9 cellular contexts compared by ENCODE assay signal in genomic region chr19:18300930-18301717, GRCh38.
A peak's percentile ranks its signal among the peaks of the same experiment; 100 is the strongest.
DNase-seq lines count a peak whose midpoint lies in the region; TF ChIP-seq lines count a peak whose summit lies in the region.
"Had no signal": no experiment of that assay in that cellular context is flagged by ENCODE, and none has a peak within 500 bp of the region (broad histone marks: within the 10 kb centered on the region; RNA-seq: fewer than 3 reads in every experiment).

No MANE protein-coding gene starts in this region.

- peak; percentile 51 for DNase-seq in COLO829 (ENCODE audit: low spot score)
- peak; percentile 69 for DNase-seq in SW480 (ENCODE audit: low spot score)
- peak; percentile 73 for DNase-seq in fibroblast of peridontal ligament (ENCODE audit: extremely low read depth)
- DNase-seq in NCI-H774 (lab: John Stamatoyannopoulos, UW) = no peak
- no peak for DNase-seq in Ammon's horn (ENCODE audit: low spot score)
- no peak for DNase-seq in NK-92 (lab: John Stamatoyannopoulos, UW; ENCODE audit: unreplicated experiment)
- DNase-seq in NCI-H1105 (lab: John Stamatoyannopoulos, UW) = no peak
- DNase-seq: NCI-H1092 treated with DMSO at 0.1 percent for 48 hours had no signal

- H2AFZ ChIP-seq in parathyroid adenoma = peak overlapping the region; percentile 56

- no peak for TF ChIP-seq CTCF in parathyroid adenoma (IDR thresholded peaks at IDR 0.05)

- H3K4me2 ChIP-seq in parathyroid adenoma (ENCODE audit: low read length) = no peak overlapping the region

- H3K9ac ChIP-seq in parathyroid adenoma = no peak overlapping the region

- H3K27me3 ChIP-seq in parathyroid adenoma (ENCODE audit: control insufficient read depth, insufficient read depth, low read length) = no peaks in the 10 kb centered on the region

- H3K4me3 ChIP-seq in parathyroid adenoma (ENCODE audit: low read depth, low read length) = no peak overlapping the region

- no peaks in the 10 kb centered on the region for H3K36me3 ChIP-seq in parathyroid adenoma (ENCODE audit: control insufficient read depth, insufficient read depth, low read length)

- no peaks in the 10 kb centered on the region for H3K79me2 ChIP-seq in parathyroid adenoma

- no peaks in the 10 kb centered on the region for H3K9me3 ChIP-seq in parathyroid adenoma (ENCODE audit: control insufficient read depth, low read length)

- H3K27ac ChIP-seq in parathyroid adenoma = peak overlapping the region; percentile 43

- peaks cover 34% of the 10 kb centered on the region for H3K4me1 ChIP-seq in parathyroid adenoma

Comparison
In these comparisons a context has a peak if more than half of its experiments do, and no peak if none do; other contexts are left out.
1. DNase-seq: peak in COLO829 (single experiment), SW480 (single experiment) and fibroblast of peridontal ligament (single experiment); none in NCI-H774 (single experiment), Ammon's horn (single experiment), NK-92 (single experiment) and NCI-H1105 (single experiment).